In genomic region chrX:19647159-19647558, GRCh38 we compare ENCODE assay signal across 17 cellular contexts.
"Had no signal": no experiment of that assay in that cellular context is flagged by ENCODE, and none has a peak within 500 bp of the region (broad histone marks: within the 10 kb centered on the region; RNA-seq: fewer than 3 reads in every experiment).

No MANE protein-coding gene starts in this region.

- H3K27ac Mint-ChIP-seq: stimulated activated naive B cell treated with anti-CD40 and anti-IgM and Interleukin-4, amounts not matched to agents 10 μg/mL and 1 μg/mL and 100 μg/mL, for 72 hours had no signal

- H2AFZ ChIP-seq: parathyroid adenoma had no signal

- ATAC-seq: heart right ventricle, sciatic nerve had no signal

- H3K4me1 ChIP-seq: gastroesophageal sphincter, left ventricle myocardium inferior, parathyroid adenoma, tibial artery had no signal

- H3K27ac ChIP-seq: gastroesophageal sphincter, heart right ventricle, left ventricle myocardium inferior, parathyroid adenoma, tibial artery, WERI-Rb-1 had no signal

- H3K9me3 ChIP-seq: gastroesophageal sphincter, heart right ventricle, left ventricle myocardium inferior, tibial artery had no signal

- H3K4me3 Mint-ChIP-seq: activated naive CD4-positive, alpha-beta T cell treated with anti-CD3 and anti-CD28 coated beads, Interleukin-2, amount 50 U/mL, for 24 hours; activated T-cell treated with anti-CD3 and anti-CD28 coated beads, Interleukin-2, amount 50 U/mL, for 72 hours; stimulated activated naive B cell treated with anti-CD40 and anti-IgM and Interleukin-4, amounts not matched to agents 10 μg/mL and 1 μg/mL and 100 μg/mL, for 72 hours had no signal

- H3K27me3 Mint-ChIP-seq: activated naive CD4-positive, alpha-beta T cell treated with anti-CD3 and anti-CD28 coated beads, Interleukin-2, amount 50 U/mL, for 24 hours had no signal

- H3K36me3 ChIP-seq: gastroesophageal sphincter, left ventricle myocardium inferior, tibial artery, WERI-Rb-1 had no signal

- DNase-seq: activated CD4-positive, alpha-beta T cell treated with anti-CD3 and anti-CD28 coated beads for 1 hour; activated CD8-positive, alpha-beta memory T cell treated with anti-CD3 and anti-CD28 coated beads for 24 hours; activated CD8-positive, alpha-beta memory T cell treated with anti-CD3 and anti-CD28 coated beads, Interleukin-2, amount 50 U/mL, for 48 hours; activated gamma-delta T cell; activated T-cell treated with anti-CD3 and anti-CD28 coated beads, Interleukin-2, amount 50 U/mL, for 72 hours; heart right ventricle; left ventricle myocardium inferior; stimulated activated CD4-positive, alpha-beta T cell treated with anti-CD3 and anti-CD28 coated beads, Interleukin-4, amount 100 ng/mL, for 4 hours; stimulated activated naive B cell treated with anti-CD40 and anti-IgM and Interleukin-4, amounts not matched to agents 10 μg/mL and 1 μg/mL and 100 μg/mL, for 72 hours; SW 1271; T-helper 2 cell; tibial artery; WERI-Rb-1 had no signal

- H3K9me3 Mint-ChIP-seq: activated naive CD4-positive, alpha-beta T cell treated with anti-CD3 and anti-CD28 coated beads, Interleukin-2, amount 50 U/mL, for 24 hours had no signal

- H3K9ac ChIP-seq: parathyroid adenoma had no signal

- H3K27me3 ChIP-seq: gastroesophageal sphincter, heart right ventricle, tibial artery had no signal

- H3K79me2 ChIP-seq: parathyroid adenoma had no signal

- H3K4me3 ChIP-seq: gastroesophageal sphincter, heart right ventricle, left ventricle myocardium inferior, tibial artery had no signal
